In genomic region chr2:26086155-26086634, GRCh38 we compare ENCODE assay signal across 10 cellular contexts. TPM values are rescaled to one million over a fixed set of nuclear protein-coding genes. Genes with fewer than 3 reads are reported as not detected.
DNase-seq lines count a peak whose midpoint lies in the region; ATAC-seq and TF ChIP-seq lines count a peak whose summit lies in the region.
"Had no signal": no experiment of that assay in that cellular context is flagged by ENCODE, and none has a peak within 500 bp of the region (broad histone marks: within the 10 kb centered on the region; RNA-seq: fewer than 3 reads in every experiment).

No MANE protein-coding gene starts in this region.

- H3K27ac Mint-ChIP-seq in stimulated activated naive B cell treated with anti-CD40 and anti-IgM and Interleukin-4, amounts not matched to agents 10 μg/mL and 1 μg/mL and 100 μg/mL, for 72 hours, result peak overlapping the region; percentile 88
- no peak overlapping the region for H3K27ac Mint-ChIP-seq in type B pancreatic cell

- peaks cover 14 to 27% of the 10 kb centered on the region in 2 donors for H3K36me3 Mint-ChIP-seq in stimulated activated naive B cell treated with anti-CD40 and anti-IgM and Interleukin-4, amounts not matched to agents 10 μg/mL and 1 μg/mL and 100 μg/mL, for 72 hours
- H3K36me3 Mint-ChIP-seq in type B pancreatic cell, result peaks cover 18% of the 10 kb centered on the region

- H3K27me3 ChIP-seq in testis, result no peaks in the 10 kb centered on the region
- H3K27me3 ChIP-seq: cardiac muscle cell had no signal

- no peaks in the 10 kb centered on the region for H3K36me3 ChIP-seq in testis (ENCODE audit: low read depth, missing control alignments)
- H3K36me3 ChIP-seq: cardiac muscle cell had no signal

- H3K27me3 Mint-ChIP-seq in stimulated activated naive B cell treated with anti-CD40 and anti-IgM and Interleukin-4, amounts not matched to agents 10 μg/mL and 1 μg/mL and 100 μg/mL, for 72 hours, result no peaks in the 10 kb centered on the region
- no peaks in the 10 kb centered on the region for H3K27me3 Mint-ChIP-seq in type B pancreatic cell

- peak; percentile 67 to 73 for ATAC-seq in stimulated activated naive B cell treated with anti-CD40 and anti-IgM and Interleukin-4, amounts not matched to agents 10 μg/mL and 1 μg/mL and 100 μg/mL, for 72 hours (replicated peaks)
- ATAC-seq in GM21737 (IDR thresholded peaks at IDR 0.05; ENCODE audit: unreplicated experiment), result no peak
- ATAC-seq: SK-N-SH treated with all-trans-retinoic acid at 6 μM for 48 hours had no signal

- 86 to 88% methylated on average over 5 of the region's 5 CpGs for WGBS in testis, 2 donors

- H3K27ac ChIP-seq in testis, result no peak overlapping the region
- H3K27ac ChIP-seq: cardiac muscle cell had no signal

- no peak overlapping the region for H3K4me3 ChIP-seq in cardiac fibroblast (replicated peaks in 1 of 2; ENCODE audit: low read depth in 2 of 2, low read length in 2 of 2)
- no peak overlapping the region for H3K4me3 ChIP-seq in testis
- H3K4me3 ChIP-seq: cardiac muscle cell had no signal

- H3K4me3 Mint-ChIP-seq in stimulated activated naive B cell treated with anti-CD40 and anti-IgM and Interleukin-4, amounts not matched to agents 10 μg/mL and 1 μg/mL and 100 μg/mL, for 72 hours, result peak overlapping the region in 1 of 2 donors; percentile 48
- H3K4me3 Mint-ChIP-seq in type B pancreatic cell, result no peak overlapping the region

- no peak for TF ChIP-seq POLR2A in testis (IDR thresholded peaks at IDR 0.05)

- intact Hi-C loops in testis (cut with DNase I; ENCODE audit: low total_unique reads), result no loop called here

- H3K9me3 ChIP-seq in testis, result no peaks in the 10 kb centered on the region

- peak; percentile 66 for DNase-seq in activated effector memory CD4-positive, alpha-beta T cell treated with anti-CD3 and anti-CD28 coated beads, Interleukin-2, amount 50 U/mL, for 16 hours
- DNase-seq in activated effector memory CD4-positive, alpha-beta T cell treated with Interleukin-2 at 50 U/mL for 16 hours, result no peak
- DNase-seq in MV-4-11 (lab: John Stamatoyannopoulos, UW), result peak; percentile 45
- peak; percentile 10 to 85 for DNase-seq in cardiac fibroblast (ENCODE audit: low read depth in 2 of 2)
- no peak for DNase-seq in stimulated activated naive B cell treated with anti-CD40 and anti-IgM and Interleukin-4, amounts not matched to agents 10 μg/mL and 1 μg/mL and 100 μg/mL, for 72 hours
- no peak for DNase-seq in type B pancreatic cell (ENCODE audit: extremely low spot score, unreplicated experiment)
- DNase-seq in testis, result no peak

- H3K4me1 Mint-ChIP-seq in stimulated activated naive B cell treated with anti-CD40 and anti-IgM and Interleukin-4, amounts not matched to agents 10 μg/mL and 1 μg/mL and 100 μg/mL, for 72 hours, result peaks cover 21 to 54% of the 10 kb centered on the region in 2 donors
- H3K4me1 Mint-ChIP-seq in type B pancreatic cell (ENCODE audit: unreplicated experiment), result peaks cover 20% of the 10 kb centered on the region

- TF ChIP-seq CTCF in cardiac fibroblast (IDR thresholded peaks at IDR 0.05; ENCODE audit: low read depth, low read length) (no peak), type B pancreatic cell (conservative IDR thresholded peaks at IDR 0.05) (no peak), testis (IDR thresholded peaks at IDR 0.05) (no peak)

- H3K9me3 Mint-ChIP-seq in stimulated activated naive B cell treated with anti-CD40 and anti-IgM and Interleukin-4, amounts not matched to agents 10 μg/mL and 1 μg/mL and 100 μg/mL, for 72 hours, result peaks cover under 1 to 6% of the 10 kb centered on the region in 2 donors
- H3K9me3 Mint-ChIP-seq in type B pancreatic cell, result peaks cover 7% of the 10 kb centered on the region

- H3K4me1 ChIP-seq in testis, result no peaks in the 10 kb centered on the region

RNA-seq across cellular contexts. Expression of gene RAB10, which starts 52.3 kb away (rescaled TPM):
- total RNA-seq in type B pancreatic cell (ENCODE audit: low replicate concordance), result 143 and 186 TPM in 2 replicates
- 100 to 1,000 TPM in 1 of 2 donors, 10 to 100 TPM in 1; 96.8 to 112 TPM for total RNA-seq in testis
- 74.8 TPM for polyA plus RNA-seq in testis (ENCODE audit: insufficient read depth, low read depth, low replicate concordance)

Comparison
In these comparisons a context has a peak if more than half of its experiments do, and no peak if none do; other contexts are left out.
1. DNase-seq: peak in activated effector memory CD4-positive, alpha-beta T cell treated with anti-CD3 and anti-CD28 coated beads, Interleukin-2, amount 50 U/mL, for 16 hours (single experiment), MV-4-11 (single experiment) and cardiac fibroblast (2 of 2); none in activated effector memory CD4-positive, alpha-beta T cell treated with Interleukin-2 at 50 U/mL for 16 hours (single experiment), stimulated activated naive B cell treated with anti-CD40 and anti-IgM and Interleukin-4, amounts not matched to agents 10 μg/mL and 1 μg/mL and 100 μg/mL, for 72 hours (single experiment), type B pancreatic cell (single experiment) and testis (single experiment).